In genomic region chr12:108840605-108841328, GRCh38 we compare ENCODE assay signal across 9 cellular contexts. TPM values are rescaled to one million over a fixed set of nuclear protein-coding genes. Genes with fewer than 3 reads are reported as not detected.
A peak's percentile ranks its signal among the peaks of the same experiment; 100 is the strongest.
DNase-seq lines count a peak whose midpoint lies in the region; ATAC-seq and TF ChIP-seq lines count a peak whose summit lies in the region.
"Had no signal": no experiment of that assay in that cellular context is flagged by ENCODE, and none has a peak within 500 bp of the region (broad histone marks: within the 10 kb centered on the region; RNA-seq: fewer than 3 reads in every experiment).

No MANE protein-coding gene starts in this region.

- in situ Hi-C loops in brain microvascular endothelial cell (cut with HindIII; ENCODE audit: low pct_ligation_motif_present, low sequenced_read_pairs), result no loop called here

- intact Hi-C loops in heart right ventricle (cut with DNase I), result no loop called here
- intact Hi-C loops in left ventricle myocardium superior (cut with micrococcal nuclease), result no loop called here
- intact Hi-C loops in uterus (cut with DNase I; ENCODE audit: low total_unique reads), result no loop called here

- DNase-seq in heart right ventricle, result no peak
- DNase-seq in left ventricle myocardium superior, result no peak
- no peak for DNase-seq in brain microvascular endothelial cell
- DNase-seq in uterus, result no peak
- no peak for DNase-seq in effector CD8-positive, alpha-beta T cell (lab: John Stamatoyannopoulos, UW)
- no peak for DNase-seq in Kasumi-1 (lab: John Stamatoyannopoulos, UW)
- DNase-seq: CD8-positive, alpha-beta T cell had no signal

- 58 to 61% methylated on average over 20 of the region's 20 CpGs for WGBS in heart right ventricle, 2 donors
- 80 to 85% methylated on average over 18 to 20 of the region's 20 CpGs for WGBS in mesodermal cell (ENCODE audit: insufficient coverage in 2 of 2), 2 experiments

- no peak overlapping the region for H3K4me3 ChIP-seq in heart right ventricle
- no peak overlapping the region for H3K4me3 ChIP-seq in brain microvascular endothelial cell (ENCODE audit: low read depth, low read length)
- no peak overlapping the region for H3K4me3 ChIP-seq in mesodermal cell (ENCODE audit: extremely low read depth, insufficient read depth, low read length, poor library complexity, severe bottlenecking)
- no peak overlapping the region for H3K4me3 ChIP-seq in uterus

- no peaks in the 10 kb centered on the region for H3K9me3 ChIP-seq in heart right ventricle
- no peaks in the 10 kb centered on the region for H3K9me3 ChIP-seq in mesodermal cell (ENCODE audit: control insufficient read depth, low read length)
- no peaks in the 10 kb centered on the region for H3K9me3 ChIP-seq in uterus

- H3K27ac ChIP-seq in heart right ventricle (peak overlapping the region; percentile 17 to 96 (median 92)), brain microvascular endothelial cell (peak overlapping the region; percentile 99), mesodermal cell (ENCODE audit: low read depth, low read length, severe bottlenecking) (peak overlapping the region; percentile 97), uterus (peak overlapping the region; percentile 84 to 86)

- TF ChIP-seq POLR2A in uterus (IDR thresholded peaks at IDR 0.05), result no peak

- H3K36me3 ChIP-seq in heart right ventricle, result peaks cover 0 to 60% (median 4%) of the 10 kb centered on the region in 9 donors
- peaks cover 85% of the 10 kb centered on the region for H3K36me3 ChIP-seq in brain microvascular endothelial cell (replicated peaks)
- peaks cover 73% of the 10 kb centered on the region for H3K36me3 ChIP-seq in mesodermal cell (ENCODE audit: control insufficient read depth, insufficient read depth, low read length)
- no peaks in the 10 kb centered on the region for H3K36me3 ChIP-seq in uterus

- no peak for ATAC-seq in heart right ventricle
- no peak for ATAC-seq in left ventricle myocardium superior
- ATAC-seq in HG03108 (IDR thresholded peaks at IDR 0.05; ENCODE audit: unreplicated experiment), result no peak
- ATAC-seq: CD8-positive, alpha-beta T cell had no signal

- no peak for TF ChIP-seq CTCF in heart right ventricle (IDR thresholded peaks at IDR 0.05)
- TF ChIP-seq CTCF in brain microvascular endothelial cell (IDR thresholded peaks at IDR 0.05; ENCODE audit: low read depth, low read length, missing control alignments), result no peak
- no peak for TF ChIP-seq CTCF in uterus (IDR thresholded peaks at IDR 0.05)

- H3K27me3 ChIP-seq in heart right ventricle (no peaks in the 10 kb centered on the region), brain microvascular endothelial cell (replicated peaks) (no peaks in the 10 kb centered on the region), uterus (no peaks in the 10 kb centered on the region)

- peaks cover 38 to 98% (median 90%) of the 10 kb centered on the region in 9 donors for H3K4me1 ChIP-seq in heart right ventricle
- H3K4me1 ChIP-seq in mesodermal cell (ENCODE audit: control insufficient read depth, insufficient read depth, low read length, poor library complexity, severe bottlenecking), result peaks cover 66% of the 10 kb centered on the region
- peaks cover 0 to 18% of the 10 kb centered on the region in 2 donors for H3K4me1 ChIP-seq in uterus

RNA-seq across cellular contexts. Expression of gene SSH1, which starts 16.6 kb away (rescaled TPM):
- total RNA-seq in heart right ventricle, result 10 to 100 TPM; 28.4 to 48.7 (median 35.1) TPM
- polyA plus RNA-seq in heart right ventricle, result 1 to 10 TPM; 4.2 to 7.5 TPM
- 31.2 TPM for total RNA-seq in left ventricle myocardium superior
- polyA plus RNA-seq in mesodermal cell (2013, experiment 1 of 2), result 39.1 TPM
- polyA plus RNA-seq in mesodermal cell (2013, experiment 2 of 2), result 31.0 TPM
- total RNA-seq in uterus, result 10 to 100 TPM in 2 of 4 donors, 1 to 10 TPM in 2; 8.7 to 55.4 (median 10.7) TPM

RNA-seq across cellular contexts. Expression of gene DAO, which starts 39.1 kb away (rescaled TPM):
- total RNA-seq in heart right ventricle (not detected), left ventricle myocardium superior (not detected), uterus (not detected)
- not detected for polyA plus RNA-seq in heart right ventricle
- polyA plus RNA-seq in mesodermal cell (2013, experiment 1 of 2), result not detected
- polyA plus RNA-seq in mesodermal cell (2013, experiment 2 of 2), result not detected
- total RNA-seq: CD8-positive, alpha-beta T cell had no signal
